Comparison of ENCODE assay signal across 9 cellular contexts in the genomic region with DNA sequence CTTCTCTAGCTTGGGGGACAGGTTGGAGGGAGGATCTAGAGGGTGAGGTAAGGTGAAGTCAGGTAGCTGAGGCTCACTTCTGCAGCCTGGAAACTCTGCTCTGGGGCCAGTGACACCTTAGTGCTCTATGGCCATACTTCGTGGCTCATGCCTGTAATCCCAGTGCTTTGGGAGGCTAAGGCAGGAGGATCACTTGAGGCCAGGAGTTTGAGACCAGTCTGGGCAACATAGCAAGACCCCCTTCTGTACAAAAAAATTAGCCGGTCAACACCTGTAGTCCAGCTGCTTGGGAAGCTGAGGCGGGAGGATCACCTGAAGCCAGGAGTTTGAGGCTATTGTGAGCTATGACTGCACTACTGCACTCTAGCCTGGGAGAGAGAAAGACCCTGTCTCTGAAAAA. TPM values are rescaled to one million over a fixed set of nuclear protein-coding genes. Genes with fewer than 3 reads are reported as not detected.
DNase-seq lines count a peak whose midpoint lies in the region; ATAC-seq and TF ChIP-seq lines count a peak whose summit lies in the region.
"Had no signal": no experiment of that assay in that cellular context is flagged by ENCODE, and none has a peak within 500 bp of the region (broad histone marks: within the 10 kb centered on the region; RNA-seq: fewer than 3 reads in every experiment).

No MANE protein-coding gene starts in this region.

- H3K4me1 Mint-ChIP-seq in chondrocyte (ENCODE audit: low read depth), result peaks cover 84% of the 10 kb centered on the region

- no peak for ATAC-seq in Right ventricle myocardium inferior
- ATAC-seq in HG03432 (IDR thresholded peaks at IDR 0.05; ENCODE audit: unreplicated experiment), result no peak

- peaks cover 0 to 90% of the 10 kb centered on the region in 2 donors for H3K4me1 ChIP-seq in right atrium auricular region
- peaks cover 42 to 66% of the 10 kb centered on the region in 2 donors for H3K4me1 ChIP-seq in muscle layer of duodenum (ENCODE audit: control insufficient read depth in 1 of 2, insufficient read depth in 2 of 2, low read length in 2 of 2)
- peaks cover 90% of the 10 kb centered on the region for H3K4me1 ChIP-seq in vagina

- no peaks in the 10 kb centered on the region for H3K9me3 Mint-ChIP-seq in chondrocyte (ENCODE audit: low read depth)

- peaks cover 12% of the 10 kb centered on the region for H3K36me3 Mint-ChIP-seq in chondrocyte (ENCODE audit: low read depth)

- H3K9me3 ChIP-seq in right atrium auricular region (no peaks in the 10 kb centered on the region), muscle layer of duodenum (ENCODE audit: control insufficient read depth in 1 of 2, low read length in 2 of 2) (no peaks in the 10 kb centered on the region), vagina (no peaks in the 10 kb centered on the region)

- H3K36me3 ChIP-seq in right atrium auricular region (no peaks in the 10 kb centered on the region), muscle layer of duodenum (ENCODE audit: control insufficient read depth in 1 of 2, insufficient read depth in 2 of 2, low read length in 2 of 2) (peaks cover 5 to 29% of the 10 kb centered on the region in 2 donors), vagina (no peaks in the 10 kb centered on the region)

- TF ChIP-seq POLR2A in vagina (IDR thresholded peaks at IDR 0.05), result no peak

- DNase-seq in right atrium auricular region (ENCODE audit: low spot score) (no peak), Right ventricle myocardium inferior (ENCODE audit: missing footprints) (no peak), chondrocyte (ENCODE audit: low spot score) (no peak), vagina (ENCODE audit: extremely low spot score in 2 of 2) (no peak), GM19240 (ENCODE audit: insufficient read length, low spot score) (no peak)
- DNase-seq in stimulated activated CD4-positive, alpha-beta T cell treated with anti-CD3 and anti-CD28 coated beads, Interleukin-15, amount 100 ng/mL, for 24 hours, result no peak
- DNase-seq: central memory CD4-positive, alpha-beta T cell had no signal

- intact Hi-C loops in Right ventricle myocardium inferior (cut with DNase I), result loop anchor here (10.0 kb wide), 1 partner anchor 544 kb away; no protein-coding TSS in a partner anchor
- intact Hi-C loops in vagina (cut with DNase I), result no loop called here

- TF ChIP-seq CTCF in right atrium auricular region (IDR thresholded peaks at IDR 0.05) (no peak), chondrocyte (IDR thresholded peaks at IDR 0.05) (no peak), vagina (IDR thresholded peaks at IDR 0.05) (no peak)

- peak overlapping the region; percentile 97 to 100 for H3K27ac ChIP-seq in right atrium auricular region
- H3K27ac ChIP-seq in muscle layer of duodenum (ENCODE audit: low read length), result peak overlapping the region; percentile 67
- H3K27ac ChIP-seq in vagina, result peak overlapping the region; percentile 97

- peak overlapping the region; percentile 98 for H3K4me3 Mint-ChIP-seq in chondrocyte (ENCODE audit: unreplicated experiment)

- H3K27me3 Mint-ChIP-seq in chondrocyte (ENCODE audit: low read depth), result no peaks in the 10 kb centered on the region

- H3K27me3 ChIP-seq in right atrium auricular region, result no peaks in the 10 kb centered on the region
- H3K27me3 ChIP-seq in muscle layer of duodenum (ENCODE audit: low read depth, low read length), result no peaks in the 10 kb centered on the region
- H3K27me3 ChIP-seq in vagina, result no peaks in the 10 kb centered on the region

- peak overlapping the region in 1 of 2 donors; percentile 89 for H3K4me3 ChIP-seq in right atrium auricular region
- H3K4me3 ChIP-seq in muscle layer of duodenum (ENCODE audit: low read depth in 1 of 2, low read length in 2 of 2), result peak overlapping the region; percentile 55 to 92
- peak overlapping the region; percentile 100 for H3K4me3 ChIP-seq in vagina

- H3K27ac Mint-ChIP-seq in chondrocyte (ENCODE audit: unreplicated experiment), result peak overlapping the region; percentile 96

RNA-seq across cellular contexts. Expression of a gene that starts 5.8 kb away (rescaled TPM):
- 100 to 1,000 TPM; 258 to 273 TPM for total RNA-seq in right atrium auricular region
- total RNA-seq in Right ventricle myocardium inferior, result 288 TPM
- 641 to 675 TPM (median 641 TPM) in 3 replicates for total RNA-seq in chondrocyte
- 436 TPM for total RNA-seq in vagina

RNA-seq across cellular contexts. Expression of a gene that starts 33.1 kb away (rescaled TPM):
- total RNA-seq in right atrium auricular region, result 1 to 10 TPM; 2.0 to 4.2 TPM
- total RNA-seq in Right ventricle myocardium inferior, result 2.2 TPM
- 1.6 to 2.5 TPM (median 2.0 TPM) in 3 replicates for total RNA-seq in chondrocyte
- total RNA-seq in vagina, result 18.7 TPM

RNA-seq across cellular contexts. Expression of a gene that starts 38.1 kb away (rescaled TPM):
- total RNA-seq in right atrium auricular region (under 1 TPM; 0.15 to 0.47 TPM), Right ventricle myocardium inferior (0.24 TPM), chondrocyte (11.7 to 12.7 TPM (median 12.0 TPM) in 3 replicates), vagina (1.2 TPM)

RNA-seq across cellular contexts. Expression of a gene that starts 59.4 kb away (rescaled TPM):
- total RNA-seq in right atrium auricular region, result under 1 TPM in 1 of 2 donors, not detected in 1; 0.98 TPM
- not detected for total RNA-seq in Right ventricle myocardium inferior
- total RNA-seq in chondrocyte, result not detected in 3 replicates
- total RNA-seq in vagina, result 52.1 TPM
